Comparison of ENCODE assay signal across 27 cellular contexts in the genomic region with DNA sequence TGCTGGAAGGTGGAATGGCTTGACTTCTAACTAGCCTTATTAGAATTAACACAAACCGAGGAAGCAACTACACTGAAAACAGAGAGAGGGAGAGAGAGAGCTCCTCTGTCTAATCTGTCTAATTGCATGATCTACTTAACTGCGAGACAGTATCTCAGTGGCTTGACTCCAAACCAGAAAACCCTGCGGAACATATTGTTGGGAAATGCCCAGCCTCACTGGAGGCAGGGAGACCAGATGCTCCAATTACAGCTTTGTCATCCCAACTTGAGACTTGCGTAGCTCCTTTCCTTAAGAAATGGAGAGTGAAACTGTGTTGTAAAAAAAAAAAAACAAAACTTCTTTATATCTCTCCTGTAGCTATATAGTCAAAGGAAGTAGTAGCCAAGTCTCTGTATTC.
"Had no signal": no experiment of that assay in that cellular context is flagged by ENCODE, and none has a peak within 500 bp of the region (broad histone marks: within the 10 kb centered on the region; RNA-seq: fewer than 3 reads in every experiment).

No MANE protein-coding gene starts in this region.

- H3K4me3 Mint-ChIP-seq: natural killer cell treated with Interleukin-12 subunit alpha and Interleukin-12 subunit beta and Interleukin-15 and Interleukin-18, amount 100 ng/mL, for 72 hours; nephron progenitor cell; neural crest cell; stimulated activated effector memory CD8-positive, alpha-beta T cell treated with anti-CD3 and anti-CD28 coated beads, Interleukin-12 subunit alpha, Interleukin-12 subunit beta, amount 100 ng/mL, for 72 hours; stimulated activated naive B cell treated with anti-CD40 and anti-IgM and Interleukin-4, amounts not matched to agents 10 μg/mL and 1 μg/mL and 100 μg/mL, for 72 hours; stimulated activated naive CD8-positive, alpha-beta T cell treated with anti-CD3 and anti-CD28 coated beads, Interleukin-15, Interleukin-2, amounts not matched to agents 100 ng/mL and 50 ng/mL, for 24 hours had no signal

- ATAC-seq: natural killer cell treated with Interleukin-12 subunit alpha and Interleukin-12 subunit beta and Interleukin-15 and Interleukin-18, amount 100 ng/mL, for 72 hours; pancreas; psoas muscle; right cardiac atrium; right lobe of liver; stimulated activated effector memory CD8-positive, alpha-beta T cell treated with anti-CD3 and anti-CD28 coated beads, Interleukin-12 subunit alpha, Interleukin-12 subunit beta, amount 100 ng/mL, for 72 hours; stimulated activated naive B cell treated with anti-CD40 and anti-IgM and Interleukin-4, amounts not matched to agents 10 μg/mL and 1 μg/mL and 100 μg/mL, for 72 hours had no signal

- H3K36me3 Mint-ChIP-seq: natural killer cell treated with Interleukin-12 subunit alpha and Interleukin-12 subunit beta and Interleukin-15 and Interleukin-18, amount 100 ng/mL, for 72 hours; stimulated activated effector memory CD8-positive, alpha-beta T cell treated with anti-CD3 and anti-CD28 coated beads, Interleukin-12 subunit alpha, Interleukin-12 subunit beta, amount 100 ng/mL, for 72 hours; stimulated activated naive B cell treated with anti-CD40 and anti-IgM and Interleukin-4, amounts not matched to agents 10 μg/mL and 1 μg/mL and 100 μg/mL, for 72 hours had no signal

- H3K4me1 ChIP-seq: psoas muscle, right lobe of liver, sigmoid colon, thyroid gland, tibial nerve, vagina had no signal

- H3K4me1 Mint-ChIP-seq: nephron progenitor cell; neural crest cell; stimulated activated effector memory CD8-positive, alpha-beta T cell treated with anti-CD3 and anti-CD28 coated beads, Interleukin-12 subunit alpha, Interleukin-12 subunit beta, amount 100 ng/mL, for 72 hours had no signal

- DNase-seq: nephron progenitor cell; nucleus accumbens; pancreas; psoas muscle; right cardiac atrium; right lobe of liver; sigmoid colon; small intestine; stimulated activated CD4-positive, alpha-beta T cell treated with anti-CD3 and anti-CD28 coated beads, Interleukin-15, amount 100 ng/mL, for 24 hours; stimulated activated CD4-positive, alpha-beta T cell treated with anti-CD3 and anti-CD28 coated beads, Interleukin-2, amount 100 ng/mL, for 24 hours; stimulated activated CD4-positive, alpha-beta T cell treated with anti-CD3 and anti-CD28 coated beads, Interleukin-2, amount 100 ng/mL, for 48 hours; stimulated activated CD4-positive, alpha-beta T cell treated with anti-CD3 and anti-CD28 coated beads, Interleukin-4, amount 100 ng/mL, for 24 hours; stimulated activated naive B cell treated with anti-CD40 and anti-IgM and Interleukin-4, amounts not matched to agents 10 μg/mL and 1 μg/mL and 100 μg/mL, for 72 hours; stimulated activated naive CD4-positive, alpha-beta T cell treated with Interleukin-2 at 50 U/mL for 16 hours; stomach; thyroid gland; trophoblast cell; upper lobe of left lung had no signal

- H3K9me3 Mint-ChIP-seq: natural killer cell treated with Interleukin-12 subunit alpha and Interleukin-12 subunit beta and Interleukin-15 and Interleukin-18, amount 100 ng/mL, for 72 hours; neural crest cell; stimulated activated effector memory CD8-positive, alpha-beta T cell treated with anti-CD3 and anti-CD28 coated beads, Interleukin-12 subunit alpha, Interleukin-12 subunit beta, amount 100 ng/mL, for 72 hours; stimulated activated naive B cell treated with anti-CD40 and anti-IgM and Interleukin-4, amounts not matched to agents 10 μg/mL and 1 μg/mL and 100 μg/mL, for 72 hours; stimulated activated naive CD8-positive, alpha-beta T cell treated with anti-CD3 and anti-CD28 coated beads, Interleukin-15, Interleukin-2, amounts not matched to agents 100 ng/mL and 50 ng/mL, for 24 hours had no signal

- H3K27me3 Mint-ChIP-seq: progenitor cell of endocrine pancreas had no signal

- H3K27ac Mint-ChIP-seq: natural killer cell treated with Interleukin-12 subunit alpha and Interleukin-12 subunit beta and Interleukin-15 and Interleukin-18, amount 100 ng/mL, for 72 hours; nephron progenitor cell; progenitor cell of endocrine pancreas; stimulated activated effector memory CD8-positive, alpha-beta T cell treated with anti-CD3 and anti-CD28 coated beads, Interleukin-12 subunit alpha, Interleukin-12 subunit beta, amount 100 ng/mL, for 72 hours; stimulated activated naive B cell treated with anti-CD40 and anti-IgM and Interleukin-4, amounts not matched to agents 10 μg/mL and 1 μg/mL and 100 μg/mL, for 72 hours; stimulated activated naive CD8-positive, alpha-beta T cell treated with anti-CD3 and anti-CD28 coated beads, Interleukin-15, Interleukin-2, amounts not matched to agents 100 ng/mL and 50 ng/mL, for 24 hours had no signal

- H3K9me3 ChIP-seq: neutrophil, pancreas, psoas muscle, right lobe of liver, sigmoid colon, stomach, thoracic aorta, thyroid gland, tibial nerve, upper lobe of left lung, vagina had no signal

- H3K27ac ChIP-seq: neutrophil, pancreas, psoas muscle, right lobe of liver, sigmoid colon, stomach, thoracic aorta, thyroid gland, tibial nerve, upper lobe of left lung, vagina had no signal

- H3K27me3 ChIP-seq: pancreas, right lobe of liver, sigmoid colon, stomach, thyroid gland, tibial nerve, upper lobe of left lung, vagina had no signal
